9 cellular contexts compared by ENCODE assay signal in genomic region chr13:73754241-73754640, GRCh38.
DNase-seq lines count a peak whose midpoint lies in the region; ATAC-seq and TF ChIP-seq lines count a peak whose summit lies in the region.
"Had no signal": no experiment of that assay in that cellular context is flagged by ENCODE, and none has a peak within 500 bp of the region (broad histone marks: within the 10 kb centered on the region; RNA-seq: fewer than 3 reads in every experiment).

No MANE protein-coding gene starts in this region.

- 0 out of 4 replicates have a peak overlapping the region, but pooled peaks of 1 of the 2 experiments have one; percentile 23 for H3K27ac ChIP-seq in SK-N-SH (ENCODE audit: low read depth in 2 of 2, low read length in 1 of 2)
- no peak overlapping the region for H3K27ac ChIP-seq in brain microvascular endothelial cell
- H3K27ac ChIP-seq in trophoblast cell (ENCODE audit: low read depth, low read length): no peak overlapping the region
- H3K27ac ChIP-seq: 22Rv1 had no signal

- H3K9me3 ChIP-seq in SK-N-SH: no peaks in the 10 kb centered on the region
- no peaks in the 10 kb centered on the region for H3K9me3 ChIP-seq in trophoblast cell (ENCODE audit: insufficient read depth, low read depth, low read length)

- ATAC-seq in SK-N-SH treated with all-trans-retinoic acid at 6 μM for 48 hours (peak; percentile 25; the same call in 1 of the 3 replicates), HG03342 (IDR thresholded peaks at IDR 0.05; ENCODE audit: unreplicated experiment) (peak; percentile 17), HG03097 (IDR thresholded peaks at IDR 0.05; ENCODE audit: low FRiP score, unreplicated experiment) (no peak), GM19351 (IDR thresholded peaks at IDR 0.05; ENCODE audit: unreplicated experiment) (no peak)

- H4K20me1 ChIP-seq in SK-N-SH (ENCODE audit: insufficient read depth): no peaks in the 10 kb centered on the region

- H2AK5ac ChIP-seq in trophoblast cell (ENCODE audit: low read length): no peak overlapping the region

- H2BK5ac ChIP-seq in trophoblast cell (ENCODE audit: low read depth, low read length, poor library complexity): no peak overlapping the region

- H4K12ac ChIP-seq in trophoblast cell (ENCODE audit: low read depth, low read length): peak overlapping the region; percentile 70

- H3K18ac ChIP-seq in trophoblast cell (ENCODE audit: low read length): no peak overlapping the region

- H3K4me2 ChIP-seq in SK-N-SH (no peak overlapping the region), trophoblast cell (ENCODE audit: low read length) (no peak overlapping the region)

- in situ Hi-C loops in brain microvascular endothelial cell (cut with HindIII; ENCODE audit: low pct_ligation_motif_present, low sequenced_read_pairs): no loop called here

- WGBS in SK-N-SH (ENCODE audit: low lambda C conversion rate): 49% methylated on average over 4 of the region's 4 CpGs
- WGBS in trophoblast cell (ENCODE audit: extremely low coverage, insufficient coverage, insufficient read length): no CpG with 5 or more reads among the region's 4 CpGs

- no peak overlapping the region for H3K14ac ChIP-seq in trophoblast cell (ENCODE audit: low read length)

- H3K4me1 ChIP-seq in SK-N-SH (ENCODE audit: control insufficient read depth in 1 of 2, insufficient read depth in 2 of 2, low read depth in 1 of 2, low read length in 1 of 2): peaks cover 4 to 20% of the 10 kb centered on the region in 2 experiments; a peak in 3 of 4 replicates
- H3K4me1 ChIP-seq in trophoblast cell (ENCODE audit: control insufficient read depth in 1 of 2, insufficient read depth in 2 of 2, low read length in 2 of 2): no peaks in the 10 kb centered on the region

- TF ChIP-seq EP300 in SK-N-SH (IDR thresholded peaks at IDR 0.05; ENCODE audit: borderline replicate concordance in 1 of 2, low read depth in 1 of 2, low read length in 1 of 2): no peak

- no peak for TF ChIP-seq CTCF in SK-N-SH (IDR thresholded peaks at IDR 0.05)
- TF ChIP-seq CTCF in brain microvascular endothelial cell (IDR thresholded peaks at IDR 0.05; ENCODE audit: low read depth, low read length, missing control alignments): peak; percentile 8

- CTCF ChIA-PET in SK-N-SH (lab: Yijun Ruan, JAX): interaction anchor here (1.0 to 4.3 kb wide), 2 partner anchors 388 to 1465 kb away, joined by 3 to 21 read pairs; no protein-coding TSS in a partner anchor

- H3K36me3 ChIP-seq in SK-N-SH (replicated peaks in 1 of 2; ENCODE audit: control insufficient read depth in 1 of 2, insufficient read depth in 2 of 2, low read length in 1 of 2): no peaks in the 10 kb centered on the region
- no peaks in the 10 kb centered on the region for H3K36me3 ChIP-seq in brain microvascular endothelial cell (replicated peaks)
- H3K36me3 ChIP-seq in trophoblast cell (ENCODE audit: control insufficient read depth in 1 of 2, insufficient read depth in 2 of 2, low read length in 2 of 2): no peaks in the 10 kb centered on the region

- H2AFZ ChIP-seq in SK-N-SH (ENCODE audit: low read depth): no peak overlapping the region
- no peak overlapping the region for H2AFZ ChIP-seq in trophoblast cell (ENCODE audit: insufficient read depth, low read length, poor library complexity)

- H3K79me2 ChIP-seq in SK-N-SH (ENCODE audit: insufficient read depth) (no peaks in the 10 kb centered on the region), trophoblast cell (ENCODE audit: control insufficient read depth, insufficient read depth, low read length, poor library complexity) (no peaks in the 10 kb centered on the region)

- no peak overlapping the region for H2BK12ac ChIP-seq in trophoblast cell (ENCODE audit: low read length)

- POLR2A ChIA-PET in SK-N-SH (lab: Yijun Ruan, JAX): interaction anchor here (0.7 kb wide), 1 partner anchor 17 kb away, joined by 4 read pairs; no protein-coding TSS in a partner anchor

- no peak overlapping the region for H2BK120ac ChIP-seq in trophoblast cell (ENCODE audit: insufficient read depth, low read length, poor library complexity)

- H3K9me2 ChIP-seq in SK-N-SH: no peaks in the 10 kb centered on the region

- H3K4me3 ChIP-seq in SK-N-SH (ENCODE audit: low read depth in 2 of 2, low read length in 1 of 2) (no peak overlapping the region), brain microvascular endothelial cell (ENCODE audit: low read depth, low read length) (no peak overlapping the region), trophoblast cell (ENCODE audit: low read depth, low read length) (no peak overlapping the region)

- H4K8ac ChIP-seq in trophoblast cell (ENCODE audit: low read depth, low read length): no peak overlapping the region

- H3K27me3 ChIP-seq in SK-N-SH (ENCODE audit: insufficient read depth) (no peaks in the 10 kb centered on the region), brain microvascular endothelial cell (replicated peaks) (no peaks in the 10 kb centered on the region), trophoblast cell (ENCODE audit: insufficient read depth, low read length) (no peaks in the 10 kb centered on the region)

- no peak overlapping the region for H3K4ac ChIP-seq in trophoblast cell (ENCODE audit: low read depth, low read length)

- H3K9ac ChIP-seq in SK-N-SH (no peak overlapping the region), trophoblast cell (ENCODE audit: low read length) (no peak overlapping the region)

- no peak overlapping the region for H3K23ac ChIP-seq in trophoblast cell (ENCODE audit: low read length)

- DNase-seq in SK-N-SH (no peak), brain microvascular endothelial cell (no peak), trophoblast cell (no peak), SIG-M5 treated with dmso at 0.1 percent for 504 hours (lab: John Stamatoyannopoulos, UW; ENCODE audit: unreplicated experiment) (no peak)

- H4K91ac ChIP-seq in trophoblast cell (ENCODE audit: low read depth, low read length): no peak overlapping the region

- H3K79me1 ChIP-seq in trophoblast cell (ENCODE audit: low read length): no peaks in the 10 kb centered on the region

- peaks cover 3% of the 10 kb centered on the region for H3F3A ChIP-seq in SK-N-SH (replicated peaks; ENCODE audit: insufficient read depth)

- TF ChIP-seq RAD21 in SK-N-SH (IDR thresholded peaks at IDR 0.05; ENCODE audit: low read length): no peak

TF ChIP-seq in SK-N-SH treated with all-trans-retinoic acid at 6 μM for 48 hours, 23 proteins besides CTCF, POLR2A, EP300 and RAD21 (continues in another document):
- TF ChIP-seq OSR1 (CRISPR knock-in tag; IDR thresholded peaks at IDR 0.05): no peak
- no peak for TF ChIP-seq TCF4 (CRISPR knock-in tag; IDR thresholded peaks at IDR 0.05; ENCODE audit: borderline replicate concordance)
- no peak for TF ChIP-seq ZC3H10 (CRISPR knock-in tag; IDR thresholded peaks at IDR 0.05)
- TF ChIP-seq TOX (CRISPR knock-in tag; IDR thresholded peaks at IDR 0.05; ENCODE audit: borderline replicate concordance): no peak
- no peak for TF ChIP-seq GLIS3 (CRISPR knock-in tag; IDR thresholded peaks at IDR 0.05)
- TF ChIP-seq, protein P1, sequence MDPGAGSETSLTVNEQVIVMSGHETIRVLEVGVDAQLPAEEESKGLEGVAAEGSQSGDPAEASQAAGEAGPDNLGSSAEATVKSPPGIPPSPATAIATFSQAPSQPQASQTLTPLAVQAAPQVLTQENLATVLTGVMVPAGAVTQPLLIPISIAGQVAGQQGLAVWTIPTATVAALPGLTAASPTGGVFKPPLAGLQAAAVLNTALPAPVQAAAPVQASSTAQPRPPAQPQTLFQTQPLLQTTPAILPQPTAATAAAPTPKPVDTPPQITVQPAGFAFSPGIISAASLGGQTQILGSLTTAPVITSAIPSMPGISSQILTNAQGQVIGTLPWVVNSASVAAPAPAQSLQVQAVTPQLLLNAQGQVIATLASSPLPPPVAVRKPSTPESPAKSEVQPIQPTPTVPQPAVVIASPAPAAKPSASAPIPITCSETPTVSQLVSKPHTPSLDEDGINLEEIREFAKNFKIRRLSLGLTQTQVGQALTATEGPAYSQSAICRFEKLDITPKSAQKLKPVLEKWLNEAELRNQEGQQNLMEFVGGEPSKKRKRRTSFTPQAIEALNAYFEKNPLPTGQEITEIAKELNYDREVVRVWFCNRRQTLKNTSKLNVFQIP (CRISPR knock-in tag; IDR thresholded peaks at IDR 0.05; ENCODE audit: borderline replicate concordance, low read depth): no peak
- no peak for TF ChIP-seq ESRRG (CRISPR knock-in tag; IDR thresholded peaks at IDR 0.05)

TF ChIP-seq in SK-N-SH, 30 proteins besides CTCF, POLR2A, EP300 and RAD21:
- no peak for TF ChIP-seq FOXM1 (IDR thresholded peaks at IDR 0.05; ENCODE audit: low read depth)
- TF ChIP-seq NRF1 (IDR thresholded peaks at IDR 0.05; ENCODE audit: low read depth, low read length): no peak
- TF ChIP-seq CHD2 (IDR thresholded peaks at IDR 0.05; ENCODE audit: low read length, partially characterized antibody): no peak
- TF ChIP-seq, protein P2, sequence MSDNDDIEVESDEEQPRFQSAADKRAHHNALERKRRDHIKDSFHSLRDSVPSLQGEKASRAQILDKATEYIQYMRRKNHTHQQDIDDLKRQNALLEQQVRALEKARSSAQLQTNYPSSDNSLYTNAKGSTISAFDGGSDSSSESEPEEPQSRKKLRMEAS (IDR thresholded peaks at IDR 0.05; ENCODE audit: low read depth): no peak
- no peak for TF ChIP-seq MEF2A (IDR thresholded peaks at IDR 0.05; ENCODE audit: borderline replicate concordance, low read depth)
- TF ChIP-seq REST (IDR thresholded peaks at IDR 0.05; ENCODE audit: low read depth, low read length): no peak
- TF ChIP-seq GATA2 (CRISPR knock-in tag; IDR thresholded peaks at IDR 0.05): no peak

Comparison
In these comparisons a context has a peak if more than half of its experiments do, and no peak if none do; other contexts are left out.
1. ATAC-seq: peak in SK-N-SH treated with all-trans-retinoic acid at 6 μM for 48 hours (single experiment) and HG03342 (single experiment); none in HG03097 (single experiment) and GM19351 (single experiment).